In genomic region chr5:175395430-175395829, GRCh38 we compare ENCODE assay signal across 12 cellular contexts. TPM values are rescaled to one million over a fixed set of nuclear protein-coding genes. Genes with fewer than 3 reads are reported as not detected.
"Had no signal": no experiment of that assay in that cellular context is flagged by ENCODE, and none has a peak within 500 bp of the region (broad histone marks: within the 10 kb centered on the region; RNA-seq: fewer than 3 reads in every experiment).

No MANE protein-coding gene starts in this region.

RNA-seq across cellular contexts. Expression of gene DRD1, which starts 48.6 kb away (rescaled TPM):
- total RNA-seq: activated B cell treated with CpG ODN at 0.5 μM for 24 hours; activated CD4-positive, alpha-beta memory T cell treated with anti-CD3 and anti-CD28 coated beads for 36 hours; activated CD4-positive, alpha-beta memory T cell treated with anti-CD3 and anti-CD28 coated beads, Interleukin-2, amount 10 ng/mL, durations not matched to agents 7 days and 5 days; activated CD4-positive, alpha-beta T cell treated with anti-CD3 and anti-CD28 coated beads for 36 hours; activated CD4-positive, alpha-beta T cell treated with anti-CD3 and anti-CD28 coated beads, Interleukin-2, amount 10 ng/mL, durations not matched to agents 7 days and 5 days; activated CD8-positive, alpha-beta memory T cell treated with anti-CD3 and anti-CD28 coated beads for 36 hours; activated CD8-positive, alpha-beta memory T cell treated with anti-CD3 and anti-CD28 coated beads, Interleukin-2, amount 10 ng/mL, durations not matched to agents 7 days and 5 days; activated CD8-positive, alpha-beta T cell treated with anti-CD3 and anti-CD28 coated beads for 36 hours; activated CD8-positive, alpha-beta T cell treated with anti-CD3 and anti-CD28 coated beads, Interleukin-2, amount 10 ng/mL, durations not matched to agents 7 days and 5 days; T-helper 1 cell treated with Interleukin-12 subunit alpha and Interleukin-12 subunit beta and Interleukin-4 antibody, amounts not matched to agents 30 ng/mL and 1 ng/mL, for 36 hours; T-helper 17 cell; T-helper 2 cell treated with Interferon-gamma antibody and Interleukin-4, amounts not matched to agents 100 ng/mL and 5 ng/mL, for 36 hours had no signal
